In the genomic region with DNA sequence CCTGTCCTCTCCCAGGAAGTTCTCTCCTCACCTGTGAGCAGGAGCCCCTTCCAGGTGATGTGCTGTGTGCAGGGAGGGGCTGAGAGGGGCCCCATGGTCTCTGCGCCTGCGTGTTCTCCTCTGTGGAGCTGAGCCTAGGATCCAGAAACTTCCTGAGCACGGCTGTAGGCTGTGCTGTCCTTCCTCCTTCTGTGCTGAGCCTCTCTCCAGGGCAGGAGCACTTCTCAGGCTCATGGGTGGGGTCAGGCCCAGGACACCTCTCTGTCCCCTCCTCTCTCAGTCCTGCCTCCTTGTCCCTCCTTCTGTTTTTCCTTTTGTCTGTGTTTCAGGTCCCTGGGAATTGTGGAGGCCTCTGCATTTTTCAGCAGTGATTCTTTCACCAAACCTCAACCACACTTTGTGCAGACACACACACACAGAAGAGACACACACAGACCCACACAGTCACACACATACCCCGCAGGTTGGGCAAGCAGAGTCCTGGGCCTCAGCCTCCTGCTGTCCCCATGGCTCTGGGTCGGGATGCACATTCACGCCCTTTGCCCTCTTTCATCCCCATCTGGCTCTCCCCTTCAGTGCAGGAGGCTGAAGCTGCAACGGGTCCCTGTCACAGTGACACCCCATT, we compare ENCODE assay signal across 8 cellular contexts. TPM values are rescaled to one million over a fixed set of nuclear protein-coding genes. Genes with fewer than 3 reads are reported as not detected.
"Had no signal": no experiment of that assay in that cellular context is flagged by ENCODE, and none has a peak within 500 bp of the region (broad histone marks: within the 10 kb centered on the region; RNA-seq: fewer than 3 reads in every experiment).

A gene (minus strand): TSS at position 226 of the 625 bp plus-strand sequence. CDS start 131 bp downstream, at position 95.

RNA-seq across cellular contexts. Expression of the gene that starts here (rescaled TPM):
- total RNA-seq: left colon, left ventricle myocardium superior, lung, occipital lobe, prostate gland, smooth muscle cell, thyroid gland had no signal
- polyA plus RNA-seq: esophagus, lung, smooth muscle cell had no signal
